12 cellular contexts compared by ENCODE assay signal in genomic region chr18:12279781-12280531, GRCh38. TPM values are rescaled to one million over a fixed set of nuclear protein-coding genes. Genes with fewer than 3 reads are reported as not detected.
DNase-seq lines count a peak whose midpoint lies in the region; ATAC-seq and TF ChIP-seq lines count a peak whose summit lies in the region.
"Had no signal": no experiment of that assay in that cellular context is flagged by ENCODE, and none has a peak within 500 bp of the region (broad histone marks: within the 10 kb centered on the region; RNA-seq: fewer than 3 reads in every experiment).

No MANE protein-coding gene starts in this region.

- H3K23me2 ChIP-seq in H9 (ENCODE audit: insufficient read length, low read depth, low read length, poor library complexity, severe bottlenecking), result peaks cover 2% of the 10 kb centered on the region

- no peaks in the 10 kb centered on the region for H3K4me1 ChIP-seq in H9 (ENCODE audit: insufficient read depth, low read length)
- no peaks in the 10 kb centered on the region for H3K4me1 ChIP-seq in duodenal mucosa (ENCODE audit: control insufficient read depth in 1 of 2, insufficient read depth in 2 of 2, low read length in 2 of 2)
- no peaks in the 10 kb centered on the region for H3K4me1 ChIP-seq in liver (ENCODE audit: control insufficient read depth in 4 of 4, insufficient read depth in 4 of 4, low read length in 3 of 4)

- H3K27ac ChIP-seq in H9 (ENCODE audit: insufficient read length, low read depth, low read length), result no peak overlapping the region
- peak overlapping the region; percentile 84 for H3K27ac ChIP-seq in duodenal mucosa (ENCODE audit: low read depth, low read length)
- H3K27ac ChIP-seq in liver (ENCODE audit: low read depth in 1 of 2, low read length in 2 of 2), result peak overlapping the region; percentile 75
- peak overlapping the region in 20 of 21 experiments; percentile 41 to 94 (median 83) for H3K27ac ChIP-seq in skin epidermis
- H3K27ac ChIP-seq: neutrophil had no signal

- H3K36me3 ChIP-seq in duodenal mucosa (ENCODE audit: control insufficient read depth in 1 of 2, insufficient read depth in 2 of 2, low read length in 2 of 2) (no peaks in the 10 kb centered on the region), liver (ENCODE audit: control insufficient read depth in 4 of 4, insufficient read depth in 3 of 4, low read depth in 1 of 4, low read length in 3 of 4) (no peaks in the 10 kb centered on the region)
- H3K36me3 ChIP-seq: BLaER1 treated with 17β-estradiol and CSF1 and Interleukin-3, amounts not matched to agents 10 nM and 100 nM; neutrophil had no signal

- no peak overlapping the region for H3T11ph ChIP-seq in H9 (ENCODE audit: low read length)

- no peak overlapping the region for H4K5ac ChIP-seq in H9 (ENCODE audit: insufficient read length, low read depth, low read length)

- peaks cover 20% of the 10 kb centered on the region for H3K27me3 Mint-ChIP-seq in H9 (ENCODE audit: low read depth)

- no peaks in the 10 kb centered on the region for H3K79me2 ChIP-seq in H9 (ENCODE audit: insufficient read depth, low read length)

- peaks cover 19 to 27% of the 10 kb centered on the region in 2 experiments for H3K4me1 Mint-ChIP-seq in H9
- H3K4me1 Mint-ChIP-seq: T-helper 17 cell had no signal

- peak overlapping the region in 1 of 2 donors; percentile 19 for H3K4me3 ChIP-seq in duodenal mucosa (ENCODE audit: low read depth in 1 of 2, low read length in 2 of 2)
- H3K4me3 ChIP-seq in liver (ENCODE audit: low read depth in 1 of 3, low read length in 3 of 3), result no peak overlapping the region
- H3K4me3 ChIP-seq in skin epidermis, result no peak overlapping the region
- H3K4me3 ChIP-seq: BLaER1 treated with 17β-estradiol and CSF1 and Interleukin-3, amounts not matched to agents 10 nM and 100 nM had no signal

- H2BK120ac ChIP-seq in H9 (ENCODE audit: low read depth, low read length, poor library complexity, severe bottlenecking), result no peak overlapping the region

- H2BK20ac ChIP-seq in H9 (ENCODE audit: low read depth, low read length, poor library complexity, severe bottlenecking), result no peak overlapping the region

- H3K9me3 Mint-ChIP-seq in H9, result no peaks in the 10 kb centered on the region

- H2BK15ac ChIP-seq in H9 (ENCODE audit: low read depth, low read length), result no peak overlapping the region

- H3K9me3 ChIP-seq in H9 (ENCODE audit: control insufficient read depth, low read depth, low read length), result no peaks in the 10 kb centered on the region
- H3K9me3 ChIP-seq in duodenal mucosa (ENCODE audit: control insufficient read depth in 1 of 2, low read length in 2 of 2), result no peaks in the 10 kb centered on the region
- H3K9me3 ChIP-seq in liver (ENCODE audit: control insufficient read depth in 4 of 4, low read length in 3 of 4), result no peaks in the 10 kb centered on the region
- H3K9me3 ChIP-seq: BLaER1 treated with 17β-estradiol and CSF1 and Interleukin-3, amounts not matched to agents 10 nM and 100 nM; neutrophil had no signal

- ATAC-seq in GM19452 (IDR thresholded peaks at IDR 0.05; ENCODE audit: unreplicated experiment), result no peak
- ATAC-seq: T-helper 17 cell had no signal

- H3K27ac Mint-ChIP-seq in H9, result peak overlapping the region in 2 of 3 experiments; percentile 66 to 95; a peak in 3 of 7 replicates
- H3K27ac Mint-ChIP-seq: T-helper 17 cell had no signal

- H3K9ac ChIP-seq in H9 (ENCODE audit: extremely low read depth, insufficient read length, low read length), result no peak overlapping the region
- peak overlapping the region in 1 of 2 donors; percentile 46 for H3K9ac ChIP-seq in duodenal mucosa (ENCODE audit: low read depth in 1 of 2, low read length in 2 of 2)
- no peak overlapping the region for H3K9ac ChIP-seq in liver (ENCODE audit: low read depth in 1 of 2, low read length in 2 of 2)
- H3K9ac ChIP-seq: BLaER1 treated with 17β-estradiol and CSF1 and Interleukin-3, amounts not matched to agents 10 nM and 100 nM had no signal

- DNase-seq in H9, result no peak
- DNase-seq in RPMI8226, result no peak
- DNase-seq in AG08396 (ENCODE audit: low spot score), result no peak
- DNase-seq in NCI-H2171 (lab: John Stamatoyannopoulos, UW), result no peak
- DNase-seq: NCI-H1105 treated with DMSO at 0.1 percent for 48 hours, T-helper 17 cell had no signal

- no peak overlapping the region for H2AK5ac ChIP-seq in H9 (ENCODE audit: insufficient read length, low read length)

- H2AFZ ChIP-seq in H9 (ENCODE audit: low read length), result no peak overlapping the region

- no peak overlapping the region; a peak in 2 of 5 replicates for H3K4me3 Mint-ChIP-seq in H9
- H3K4me3 Mint-ChIP-seq: T-helper 17 cell had no signal

- H3K36me3 Mint-ChIP-seq in H9 (ENCODE audit: insufficient read depth in 1 of 3, low read depth in 3 of 3), result no peaks in the 10 kb centered on the region; a peak in 1 of 7 replicates

- TF ChIP-seq RAD21 in liver (IDR thresholded peaks at IDR 0.05), result no peak

- H2BK12ac ChIP-seq in H9 (ENCODE audit: insufficient read length, low read depth, low read length), result no peak overlapping the region

- H3K4ac ChIP-seq in H9 (ENCODE audit: low read depth, low read length), result no peak overlapping the region; the same call in 1 of the 2 replicates

- peak overlapping the region; percentile 74 for H3K18ac ChIP-seq in H9 (ENCODE audit: insufficient read length, low read depth, low read length)

- H3K27me3 ChIP-seq in H9 (ENCODE audit: insufficient read depth, low read length) (no peaks in the 10 kb centered on the region; the same call in 1 of the 2 replicates), duodenal mucosa (ENCODE audit: control insufficient read depth in 1 of 2, insufficient read depth in 2 of 2, low read length in 2 of 2) (no peaks in the 10 kb centered on the region), liver (ENCODE audit: control insufficient read depth in 4 of 4, insufficient read depth in 4 of 4, low read length in 3 of 4) (no peaks in the 10 kb centered on the region)
- H3K27me3 ChIP-seq: BLaER1 treated with 17β-estradiol and CSF1 and Interleukin-3, amounts not matched to agents 10 nM and 100 nM had no signal

- no peak overlapping the region for H2BK5ac ChIP-seq in H9 (ENCODE audit: insufficient read length, low read length)

- no peaks in the 10 kb centered on the region for H3K79me1 ChIP-seq in H9 (ENCODE audit: insufficient read depth, low read depth, low read length, poor library complexity, severe bottlenecking)

- TF ChIP-seq CTCF in H9 (conservative IDR thresholded peaks at IDR 0.05) (no peak), liver (IDR thresholded peaks at IDR 0.05; ENCODE audit: low read depth, low read length, missing input control) (no peak)

- H3K56ac ChIP-seq in H9 (ENCODE audit: insufficient read length, low read depth, low read length), result no peak overlapping the region

- no peak overlapping the region for H3K4me2 ChIP-seq in H9 (ENCODE audit: insufficient read depth, insufficient read length, low read length)

- H4K20me1 ChIP-seq in H9 (ENCODE audit: control insufficient read depth, insufficient read depth, insufficient read length), result no peaks in the 10 kb centered on the region
- H4K20me1 ChIP-seq: BLaER1 treated with 17β-estradiol and CSF1 and Interleukin-3, amounts not matched to agents 10 nM and 100 nM had no signal

- no peak overlapping the region for H4K8ac ChIP-seq in H9 (replicated peaks; ENCODE audit: insufficient read length, low read depth, low read length)

- H3K14ac ChIP-seq in H9 (ENCODE audit: insufficient read depth, low read length), result peak overlapping the region; percentile 79; the same call in 1 of the 2 replicates

- WGBS in H9 (ENCODE audit: extremely low coverage, insufficient read length, low lambda C conversion rate), result no CpG with 5 or more reads among the region's 16 CpGs
- 90% methylated on average over 16 of the region's 16 CpGs for WGBS in liver

- no peak overlapping the region for H4K91ac ChIP-seq in H9 (ENCODE audit: insufficient read length, low read depth, low read length)

- H3K23ac ChIP-seq in H9 (ENCODE audit: insufficient read length, low read depth, low read length), result no peak overlapping the region

TF ChIP-seq in liver, 16 proteins besides CTCF, POLR2A, EP300 and RAD21:
- TF ChIP-seq JUND (IDR thresholded peaks at IDR 0.05), result no peak
- TF ChIP-seq EGR1 (IDR thresholded peaks at IDR 0.05; ENCODE audit: low read depth in 2 of 2), result no peak
- no peak for TF ChIP-seq GABPA (IDR thresholded peaks at IDR 0.05 in 1 of 2, conservative IDR thresholded peaks at IDR 0.05 in 1 of 2)
- no peak for TF ChIP-seq HNF4A (conservative IDR thresholded peaks at IDR 0.05)

RNA-seq across cellular contexts. Expression of gene CIDEA, which starts 25.8 kb away (rescaled TPM):
- not detected in 2 replicates for total RNA-seq in H9 (2021)
- not detected for total RNA-seq in liver
- polyA plus RNA-seq in liver, result not detected
- total RNA-seq: T-helper 17 cell had no signal

RNA-seq across cellular contexts. Expression of gene TUBB6, which starts 28.1 kb away (rescaled TPM):
- total RNA-seq in H9 (2021) (134 and 135 TPM in 2 replicates), liver (100 to 1,000 TPM in 1 of 2 donors, 10 to 100 TPM in 1; 20.7 to 347 TPM)
- 10 to 100 TPM in 1 of 2 donors, 1 to 10 TPM in 1; 5.5 to 14.2 TPM for polyA plus RNA-seq in liver
